ENCODE assay signal across 1 cellular context in genomic region chr17:38667099-38667786, GRCh38.
TF ChIP-seq lines count a peak whose summit lies in the region.

No MANE protein-coding gene starts in this region.

TF ChIP-seq in HEK293, 187 proteins besides CTCF, POLR2A, EP300 and RAD21 (continued from another document):
- peak; percentile 87 for TF ChIP-seq ZBTB11 (tag by site-specific recombination; conservative IDR thresholded peaks at IDR 0.05; ENCODE audit: low read depth)
- TF ChIP-seq OSR2 (tag by site-specific recombination; IDR thresholded peaks at IDR 0.05), result no peak
- 0 out of 2 replicates have a peak, but pooled peaks have one; percentile 56 for TF ChIP-seq ZNF302 (tag by site-specific recombination; IDR thresholded peaks at IDR 0.05; ENCODE audit: low read depth)
- TF ChIP-seq FEZF1 (tag by site-specific recombination; IDR thresholded peaks at IDR 0.05), result no peak; the same call in 1 of the 2 replicates
- no peak for TF ChIP-seq ZNF169 (tag by site-specific recombination; IDR thresholded peaks at IDR 0.05)
- no peak for TF ChIP-seq ZBTB20 (tag by site-specific recombination; IDR thresholded peaks at IDR 0.05)
- 0 out of 2 replicates have a peak, but pooled peaks have one; percentile 26 for TF ChIP-seq ZNF366 (tag by site-specific recombination; conservative IDR thresholded peaks at IDR 0.05)
- no peak for TF ChIP-seq ZFP69B (tag by site-specific recombination; IDR thresholded peaks at IDR 0.05)
- peak; percentile 88 for TF ChIP-seq ZBTB17 (tag by site-specific recombination; IDR thresholded peaks at IDR 0.05)
- TF ChIP-seq GLIS1 (tag by site-specific recombination; IDR thresholded peaks at IDR 0.05), result 0 out of 2 replicates have a peak, but pooled peaks have one; percentile 12
- TF ChIP-seq ZNF132 (tag by site-specific recombination; IDR thresholded peaks at IDR 0.05; ENCODE audit: borderline replicate concordance), result no peak
- TF ChIP-seq, protein P1, sequence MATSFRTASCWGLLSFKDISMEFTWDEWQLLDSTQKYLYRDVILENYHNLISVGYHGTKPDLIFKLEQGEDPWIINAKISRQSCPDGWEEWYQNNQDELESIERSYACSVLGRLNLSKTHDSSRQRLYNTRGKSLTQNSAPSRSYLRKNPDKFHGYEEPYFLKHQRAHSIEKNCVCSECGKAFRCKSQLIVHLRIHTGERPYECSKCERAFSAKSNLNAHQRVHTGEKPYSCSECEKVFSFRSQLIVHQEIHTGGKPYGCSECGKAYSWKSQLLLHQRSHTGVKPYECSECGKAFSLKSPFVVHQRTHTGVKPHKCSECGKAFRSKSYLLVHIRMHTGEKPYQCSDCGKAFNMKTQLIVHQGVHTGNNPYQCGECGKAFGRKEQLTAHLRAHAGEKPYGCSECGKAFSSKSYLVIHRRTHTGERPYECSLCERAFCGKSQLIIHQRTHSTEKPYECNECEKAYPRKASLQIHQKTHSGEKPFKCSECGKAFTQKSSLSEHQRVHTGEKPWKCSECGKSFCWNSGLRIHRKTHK (tag by site-specific recombination; IDR thresholded peaks at IDR 0.05), result no peak
- peak; percentile 96 for TF ChIP-seq ZNF140 (tag by site-specific recombination; IDR thresholded peaks at IDR 0.05)
- no peak for TF ChIP-seq EGR2 (tag by site-specific recombination; IDR thresholded peaks at IDR 0.05; ENCODE audit: low read depth)
- peak; percentile 94 for TF ChIP-seq MZF1 (tag by site-specific recombination; IDR thresholded peaks at IDR 0.05; ENCODE audit: borderline replicate concordance)
- TF ChIP-seq ZNF658 (tag by site-specific recombination; IDR thresholded peaks at IDR 0.05), result no peak
- TF ChIP-seq ZNF248 (tag by site-specific recombination; IDR thresholded peaks at IDR 0.05), result no peak
- no peak for TF ChIP-seq ZNF792 (tag by site-specific recombination; IDR thresholded peaks at IDR 0.05)
- TF ChIP-seq SETDB1 (IDR thresholded peaks at IDR 0.05; ENCODE audit: insufficient read length, low read length), result no peak
- TF ChIP-seq MEIS1 (CRISPR knock-in tag; IDR thresholded peaks at IDR 0.05; ENCODE audit: borderline replicate concordance), result no peak
- TF ChIP-seq ZNF416 (tag by site-specific recombination; IDR thresholded peaks at IDR 0.05), result no peak
- peak; percentile 32; the same call in 1 of the 2 replicates for TF ChIP-seq ZNF146 (tag by site-specific recombination; IDR thresholded peaks at IDR 0.05)
- TF ChIP-seq, protein P2, sequence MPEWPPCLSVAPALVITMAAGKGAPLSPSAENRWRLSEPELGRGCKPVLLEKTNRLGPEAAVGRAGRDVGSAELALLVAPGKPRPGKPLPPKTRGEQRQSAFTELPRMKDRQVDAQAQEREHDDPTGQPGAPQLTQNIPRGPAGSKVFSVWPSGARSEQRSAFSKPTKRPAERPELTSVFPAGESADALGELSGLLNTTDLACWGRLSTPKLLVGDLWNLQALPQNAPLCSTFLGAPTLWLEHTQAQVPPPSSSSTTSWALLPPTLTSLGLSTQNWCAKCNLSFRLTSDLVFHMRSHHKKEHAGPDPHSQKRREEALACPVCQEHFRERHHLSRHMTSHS (tag by site-specific recombination; IDR thresholded peaks at IDR 0.05), result no peak
- no peak for TF ChIP-seq HOXC10 (CRISPR knock-in tag; IDR thresholded peaks at IDR 0.05)
